ENCODE assay signal across 20 cellular contexts in the genomic region with DNA sequence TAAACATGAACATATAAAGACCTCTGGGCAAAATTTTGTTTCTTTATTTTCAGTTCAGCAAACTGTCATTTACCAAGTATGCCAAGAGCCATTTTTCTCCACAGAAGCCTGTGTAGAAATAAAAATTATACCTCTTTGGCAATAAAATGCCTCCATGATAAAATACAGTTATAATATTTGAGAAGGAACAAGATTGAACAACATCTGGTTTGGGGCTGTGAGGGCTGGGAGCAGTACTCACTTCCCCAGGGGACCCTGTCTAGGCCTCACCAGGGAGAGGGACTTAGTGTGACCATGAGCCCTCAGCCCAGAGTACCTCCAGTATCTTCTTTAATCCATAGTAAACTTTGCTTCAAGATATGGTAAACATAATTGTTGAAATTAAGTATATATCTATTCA.
DNase-seq lines count a peak whose midpoint lies in the region; ATAC-seq and TF ChIP-seq lines count a peak whose summit lies in the region.
"Had no signal": no experiment of that assay in that cellular context is flagged by ENCODE, and none has a peak within 500 bp of the region (broad histone marks: within the 10 kb centered on the region; RNA-seq: fewer than 3 reads in every experiment).

No MANE protein-coding gene starts in this region.

- POLR2A ChIA-PET in activated B cell treated with CpG ODN at 0.5 μM for 24 hours (lab: Charles Lee): no interaction called here

- H3K4me3 Mint-ChIP-seq in activated B cell treated with CpG ODN at 0.5 μM for 24 hours (no peak overlapping the region), memory B cell (no peak overlapping the region)
- H3K4me3 Mint-ChIP-seq: activated CD4-positive, alpha-beta memory T cell treated with anti-CD3 and anti-CD28 coated beads, Interleukin-2, amount 10 ng/mL, durations not matched to agents 7 days and 5 days; central memory CD8-positive, alpha-beta T cell; stimulated activated naive CD8-positive, alpha-beta T cell treated with anti-CD3 and anti-CD28 coated beads, Interleukin-15, Interleukin-2, amounts not matched to agents 100 ng/mL and 50 ng/mL, for 24 hours had no signal

- H3K27me3 Mint-ChIP-seq in activated B cell treated with CpG ODN at 0.5 μM for 24 hours (no peaks in the 10 kb centered on the region), memory B cell (no peaks in the 10 kb centered on the region)
- H3K27me3 Mint-ChIP-seq: activated CD4-positive, alpha-beta memory T cell treated with anti-CD3 and anti-CD28 coated beads, Interleukin-2, amount 10 ng/mL, durations not matched to agents 7 days and 5 days; central memory CD8-positive, alpha-beta T cell; stimulated activated naive CD8-positive, alpha-beta T cell treated with anti-CD3 and anti-CD28 coated beads, Interleukin-15, Interleukin-2, amounts not matched to agents 100 ng/mL and 50 ng/mL, for 24 hours had no signal

- peak; percentile 28 for ATAC-seq in activated B cell treated with CpG ODN at 0.5 μM for 24 hours (ENCODE audit: low read depth)
- ATAC-seq in memory B cell (ENCODE audit: low read depth): peak; percentile 43
- ATAC-seq: K562 had no signal

- H3K27me3 ChIP-seq in testis: no peaks in the 10 kb centered on the region
- H3K27me3 ChIP-seq: BLaER1 had no signal

- DNase-seq in MV-4-11 (lab: John Stamatoyannopoulos, UW) (peak; percentile 61), activated B cell treated with CpG ODN at 0.5 μM for 24 hours (no peak), memory B cell (ENCODE audit: low spot score in 2 of 2) (no peak), testis (no peak), NCI-H1694 treated with DMSO at 0.1 percent for 48 hours (lab: John Stamatoyannopoulos, UW) (no peak), GF-D8 (lab: John Stamatoyannopoulos, UW) (no peak), NCI-H2227 (lab: John Stamatoyannopoulos, UW; ENCODE audit: unreplicated experiment) (no peak)
- no peak for DNase-seq in stimulated activated CD4-positive, alpha-beta T cell treated with anti-CD3 and anti-CD28 coated beads, Interleukin-2, amount 100 ng/mL, for 48 hours
- DNase-seq: activated CD4-positive, alpha-beta memory T cell treated with anti-CD3 and anti-CD28 coated beads, Interleukin-2, amount 10 ng/mL, durations not matched to agents 7 days and 5 days; activated T-cell treated with anti-CD3 and anti-CD28 coated beads, Interleukin-2, amount 50 U/mL, for 48 hours; DMS53; foreskin melanocyte; midbrain; NCI-H345; PC-3; SW 1271 had no signal

- H3K27ac Mint-ChIP-seq in activated B cell treated with CpG ODN at 0.5 μM for 24 hours (no peak overlapping the region), memory B cell (no peak overlapping the region)
- H3K27ac Mint-ChIP-seq: activated CD4-positive, alpha-beta memory T cell treated with anti-CD3 and anti-CD28 coated beads, Interleukin-2, amount 10 ng/mL, durations not matched to agents 7 days and 5 days; stimulated activated naive CD8-positive, alpha-beta T cell treated with anti-CD3 and anti-CD28 coated beads, Interleukin-15, Interleukin-2, amounts not matched to agents 100 ng/mL and 50 ng/mL, for 24 hours had no signal

- H3K9me3 ChIP-seq in testis: no peaks in the 10 kb centered on the region
- H3K9me3 ChIP-seq: BLaER1 had no signal

- no peaks in the 10 kb centered on the region for H3K36me3 ChIP-seq in testis (ENCODE audit: low read depth, missing control alignments)
- H3K36me3 ChIP-seq: BLaER1 had no signal

- CTCF ChIA-PET in activated B cell treated with CpG ODN at 0.5 μM for 24 hours (lab: Charles Lee): no interaction called here

- H3K36me3 Mint-ChIP-seq in activated B cell treated with CpG ODN at 0.5 μM for 24 hours (ENCODE audit: low read depth) (peaks cover 10% of the 10 kb centered on the region), memory B cell (peaks cover 16% of the 10 kb centered on the region)

- no peak for TF ChIP-seq CTCF in activated B cell treated with CpG ODN at 0.5 μM for 24 hours (IDR thresholded peaks at IDR 0.05)
- TF ChIP-seq CTCF in testis (IDR thresholded peaks at IDR 0.05): no peak

- intact Hi-C loops in activated B cell treated with CpG ODN at 0.5 μM for 24 hours (cut with micrococcal nuclease): loop anchor here (5.0 kb wide), 1 partner anchor 126 kb away; no protein-coding TSS in a partner anchor
- intact Hi-C loops in testis (cut with DNase I; ENCODE audit: low total_unique reads): loop anchor here (5.0 kb wide), 1 partner anchor 36 kb away; no protein-coding TSS in a partner anchor

- no peak for TF ChIP-seq POLR2A in testis (IDR thresholded peaks at IDR 0.05)

- peaks cover 46% of the 10 kb centered on the region for H3K4me1 ChIP-seq in testis
- H3K4me1 ChIP-seq: BLaER1 had no signal

- H3K4me1 Mint-ChIP-seq in activated B cell treated with CpG ODN at 0.5 μM for 24 hours: peaks cover 34% of the 10 kb centered on the region
- H3K4me1 Mint-ChIP-seq in memory B cell: peaks cover 40% of the 10 kb centered on the region
- H3K4me1 Mint-ChIP-seq: activated CD4-positive, alpha-beta memory T cell treated with anti-CD3 and anti-CD28 coated beads, Interleukin-2, amount 10 ng/mL, durations not matched to agents 7 days and 5 days had no signal

- H3K27ac ChIP-seq in testis: peak overlapping the region; percentile 88 to 92
- H3K27ac ChIP-seq: BLaER1 had no signal

- H3K4me3 ChIP-seq in testis: no peak overlapping the region
- H3K4me3 ChIP-seq: BLaER1, K562 had no signal

- H3K9me3 Mint-ChIP-seq in activated B cell treated with CpG ODN at 0.5 μM for 24 hours (no peaks in the 10 kb centered on the region), memory B cell (no peaks in the 10 kb centered on the region)
- H3K9me3 Mint-ChIP-seq: activated CD4-positive, alpha-beta memory T cell treated with anti-CD3 and anti-CD28 coated beads, Interleukin-2, amount 10 ng/mL, durations not matched to agents 7 days and 5 days; central memory CD8-positive, alpha-beta T cell; stimulated activated naive CD8-positive, alpha-beta T cell treated with anti-CD3 and anti-CD28 coated beads, Interleukin-15, Interleukin-2, amounts not matched to agents 100 ng/mL and 50 ng/mL, for 24 hours had no signal
